Comparison of ENCODE assay signal across 18 cellular contexts in genomic region chr12:25976289-25976688, GRCh38. TPM values are rescaled to one million over a fixed set of nuclear protein-coding genes. Genes with fewer than 3 reads are reported as not detected.
A peak's percentile ranks its signal among the peaks of the same experiment; 100 is the strongest.
DNase-seq lines count a peak whose midpoint lies in the region; ATAC-seq and TF ChIP-seq lines count a peak whose summit lies in the region.
"Had no signal": no experiment of that assay in that cellular context is flagged by ENCODE, and none has a peak within 500 bp of the region (broad histone marks: within the 10 kb centered on the region; RNA-seq: fewer than 3 reads in every experiment).

No MANE protein-coding gene starts in this region.

- H2AK9ac ChIP-seq in IMR-90 (replicated peaks; ENCODE audit: low read depth, low read length, poor library complexity) = no peak overlapping the region

- no peak overlapping the region for H3K4me3 ChIP-seq in IMR-90 (ENCODE audit: insufficient read depth, low read depth, low read length)
- H3K4me3 ChIP-seq in psoas muscle = peak overlapping the region; percentile 54
- H3K4me3 ChIP-seq: adrenal gland, pancreas had no signal

- peaks cover 27 to 88% of the 10 kb centered on the region in 2 experiments for H3K79me1 ChIP-seq in IMR-90 (ENCODE audit: low read depth in 1 of 2, low read length in 2 of 2)

- dilution Hi-C loops in IMR-90 (cut with HindIII; ENCODE audit: low sequenced_read_pairs, unreplicated experiment) = no loop called here

- H3K4ac ChIP-seq in IMR-90 (ENCODE audit: low read depth, low read length) = no peak overlapping the region

- no peak overlapping the region for H2BK5ac ChIP-seq in IMR-90 (ENCODE audit: low read depth, low read length, poor library complexity, severe bottlenecking)

- ATAC-seq in IMR-90 (ENCODE audit: low read depth) (no peak), psoas muscle (peak; percentile 47 to 61 (median 52)), HG03159 (IDR thresholded peaks at IDR 0.05; ENCODE audit: unreplicated experiment) (no peak)
- ATAC-seq: activated CD4-positive, CD25-positive, alpha-beta regulatory T cell treated with anti-CD3 and anti-CD28 coated beads, Interleukin-2, amount 50 U/mL, for 24 hours; left ventricle myocardium superior had no signal

- 0 out of 2 replicates have a peak overlapping the region, but pooled peaks have one; percentile 8 for H2AK5ac ChIP-seq in IMR-90 (ENCODE audit: low read depth, low read length)

- peaks cover 72% of the 10 kb centered on the region for H4K20me1 ChIP-seq in IMR-90 (ENCODE audit: insufficient read depth, low read length)

- H2AFZ ChIP-seq in IMR-90 (replicated peaks; ENCODE audit: low read length, poor library complexity) = no peak overlapping the region

- 100% methylated on average over 4 of the region's 4 CpGs; no CpG with 5 or more reads in 1 of the 2 experiments for WGBS in IMR-90 (ENCODE audit: extremely low coverage in 2 of 2, insufficient read length in 1 of 2), 2 experiments
- WGBS in psoas muscle, 3 donors = 24 to 65% (median 41%) methylated on average over 4 of the region's 4 CpGs

- H3K4me1 ChIP-seq in IMR-90 (ENCODE audit: control insufficient read depth, insufficient read depth, low read length) (peaks cover 7% of the 10 kb centered on the region), psoas muscle (peaks cover 69% of the 10 kb centered on the region)

- peaks cover 21% of the 10 kb centered on the region for H3K9me1 ChIP-seq in IMR-90 (ENCODE audit: insufficient read depth, low read length)

- BruUV-seq in IMR-90 (replicated peaks; lab: Mats Ljungman, UMichigan) = no TSS peak

- no peak overlapping the region for H3K18ac ChIP-seq in IMR-90 (ENCODE audit: low read depth, low read length)

- TF ChIP-seq CTCF in IMR-90 (conservative IDR thresholded peaks at IDR 0.05; ENCODE audit: low read depth, low read length) = no peak
- TF ChIP-seq CTCF in psoas muscle (IDR thresholded peaks at IDR 0.05) = no peak

- no peak overlapping the region for H2BK20ac ChIP-seq in IMR-90 (ENCODE audit: low read depth, low read length)

- in situ Hi-C loops in IMR-90 (cut with MboI; ENCODE audit: low sequenced_read_pairs) = no loop called here

- H3K9me3 ChIP-seq in IMR-90 (ENCODE audit: control insufficient read depth, insufficient read depth, low read length) (no peaks in the 10 kb centered on the region), psoas muscle (no peaks in the 10 kb centered on the region)
- H3K9me3 ChIP-seq: adrenal gland, pancreas had no signal

- H4K5ac ChIP-seq in IMR-90 (ENCODE audit: low read depth, low read length) = no peak overlapping the region

- CTCF ChIA-PET in IMR-90 (lab: Yijun Ruan, JAX) = no interaction called here

- POLR2A ChIA-PET in IMR-90 (lab: Charles Lee; ENCODE audit: unreplicated experiment) = no interaction called here

- no peak for TF ChIP-seq RAD21 in IMR-90 (IDR thresholded peaks at IDR 0.05; ENCODE audit: low read length)

- no peak overlapping the region for H3K23ac ChIP-seq in IMR-90 (ENCODE audit: low read depth, low read length)

- peak; percentile 80 for DNase-seq in A172 (ENCODE audit: low spot score)
- no peak for DNase-seq in IMR-90
- DNase-seq in psoas muscle = no peak
- no peak for DNase-seq in germinal center (ENCODE audit: low spot score)
- DNase-seq in activated CD4-positive, alpha-beta T cell treated with anti-CD3 and anti-CD28 coated beads, Interleukin-2, amount 50 U/mL, for 1 hour = no peak
- DNase-seq in NCI-H2081 (lab: John Stamatoyannopoulos, UW) = no peak
- DNase-seq: adrenal gland; CD4-positive, alpha-beta memory T cell; glutamatergic neuron; left ventricle myocardium superior; NCI-H146; NCI-H2227 treated with DMSO at 0.1 percent for 48 hours; pancreas; SHP77 treated with DMSO at 0.1 percent for 48 hours; T-helper 2 cell had no signal

- no peak overlapping the region for H2BK120ac ChIP-seq in IMR-90 (ENCODE audit: low read depth, low read length)

- no peak overlapping the region for H3K9ac ChIP-seq in IMR-90 (ENCODE audit: low read depth, low read length)

- no peak overlapping the region for H3K56ac ChIP-seq in IMR-90 (ENCODE audit: extremely low read depth, insufficient read depth, low read length)

- no peak overlapping the region for H3K14ac ChIP-seq in IMR-90 (replicated peaks; ENCODE audit: low read depth, low read length)

- peak overlapping the region; percentile 10; the same call in 1 of the 2 replicates for H3K4me2 ChIP-seq in IMR-90 (ENCODE audit: low read depth, low read length)

- intact Hi-C loops in IMR-90 (cut with micrococcal nuclease) (no loop called here), psoas muscle (cut with DNase I) (no loop called here)

- H3K27me3 ChIP-seq in IMR-90 (ENCODE audit: control insufficient read depth, insufficient read depth, low read length) (no peaks in the 10 kb centered on the region), psoas muscle (ENCODE audit: insufficient read depth in 3 of 3, low read length in 2 of 3) (no peaks in the 10 kb centered on the region)
- H3K27me3 ChIP-seq: adrenal gland, pancreas had no signal

- no peak overlapping the region for H4K91ac ChIP-seq in IMR-90 (ENCODE audit: insufficient read depth, low read depth, low read length)

- H2BK15ac ChIP-seq in IMR-90 (ENCODE audit: low read depth, low read length) = no peak overlapping the region

- H3K36me3 ChIP-seq in IMR-90 (ENCODE audit: control insufficient read depth, insufficient read depth, low read length) (no peaks in the 10 kb centered on the region; the same call in 1 of the 2 replicates), psoas muscle (ENCODE audit: insufficient read depth in 1 of 2, low read depth in 1 of 2) (no peaks in the 10 kb centered on the region)
- H3K36me3 ChIP-seq: adrenal gland, pancreas had no signal

- H4K8ac ChIP-seq in IMR-90 (ENCODE audit: low read depth in 2 of 2, low read length in 2 of 2) = no peak overlapping the region

- no peak for TF ChIP-seq POLR2A in IMR-90 (IDR thresholded peaks at IDR 0.05; ENCODE audit: low read depth, low read length)

- H3K27ac ChIP-seq in IMR-90 (ENCODE audit: insufficient read depth, low read length) = no peak overlapping the region
- peak overlapping the region; percentile 7 for H3K27ac ChIP-seq in cingulate gyrus (ENCODE audit: low read depth, low read length)
- H3K27ac ChIP-seq in psoas muscle = peak overlapping the region; percentile 75
- H3K27ac ChIP-seq: adrenal gland, pancreas had no signal

TF ChIP-seq in IMR-90, 13 proteins besides CTCF, POLR2A, EP300 and RAD21:
- TF ChIP-seq CEBPB (IDR thresholded peaks at IDR 0.05; ENCODE audit: low read depth, low read length) (no peak), MAZ (IDR thresholded peaks at IDR 0.05; ENCODE audit: borderline replicate concordance, low read depth, low read length) (no peak), SMC3 (IDR thresholded peaks at IDR 0.05; ENCODE audit: low read depth, low read length) (no peak), CHD1 (IDR thresholded peaks at IDR 0.05; ENCODE audit: low read depth, low read length) (no peak), FOS (IDR thresholded peaks at IDR 0.05; ENCODE audit: low read depth, low read length) (no peak), NFE2L2 (IDR thresholded peaks at IDR 0.05; ENCODE audit: low read depth, low read length) (no peak), USF2 (IDR thresholded peaks at IDR 0.05; ENCODE audit: low read depth, low read length) (no peak), MXI1 (IDR thresholded peaks at IDR 0.05; ENCODE audit: borderline replicate concordance, low read depth, low read length) (no peak), RCOR1 (IDR thresholded peaks at IDR 0.05; ENCODE audit: insufficient replicate concordance, low read length) (no peak), BHLHE40 (IDR thresholded peaks at IDR 0.05; ENCODE audit: low read depth, low read length) (no peak), RFX5 (IDR thresholded peaks at IDR 0.05; ENCODE audit: low read depth, low read length) (no peak), MAFK (IDR thresholded peaks at IDR 0.05; ENCODE audit: low read depth, low read length) (no peak)
- TF ChIP-seq, protein P1, sequence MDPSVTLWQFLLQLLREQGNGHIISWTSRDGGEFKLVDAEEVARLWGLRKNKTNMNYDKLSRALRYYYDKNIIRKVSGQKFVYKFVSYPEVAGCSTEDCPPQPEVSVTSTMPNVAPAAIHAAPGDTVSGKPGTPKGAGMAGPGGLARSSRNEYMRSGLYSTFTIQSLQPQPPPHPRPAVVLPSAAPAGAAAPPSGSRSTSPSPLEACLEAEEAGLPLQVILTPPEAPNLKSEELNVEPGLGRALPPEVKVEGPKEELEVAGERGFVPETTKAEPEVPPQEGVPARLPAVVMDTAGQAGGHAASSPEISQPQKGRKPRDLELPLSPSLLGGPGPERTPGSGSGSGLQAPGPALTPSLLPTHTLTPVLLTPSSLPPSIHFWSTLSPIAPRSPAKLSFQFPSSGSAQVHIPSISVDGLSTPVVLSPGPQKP (IDR thresholded peaks at IDR 0.05; ENCODE audit: borderline replicate concordance, low read depth, low read length) = no peak

RNA-seq across cellular contexts. Expression of gene RASSF8, which starts 17.8 kb away (rescaled TPM):
- 19.7 and 21.2 TPM in 2 replicates for total RNA-seq in A172 (2014; rRNA removed; shearing (Covaris generic))
- 50.5 and 50.8 TPM in 2 replicates for total RNA-seq in IMR-90 (2012; rRNA removed)
- 10.8 and 11.1 TPM in 2 replicates for polyA plus RNA-seq in IMR-90 (2012; rRNA removed)
- 3.9 and 4.3 TPM in 2 replicates for polyA plus RNA-seq in IMR-90 (2012; cell fraction: cytosol; rRNA removed)
- 2.1 and 10.1 TPM in 2 replicates for polyA plus RNA-seq in IMR-90 (2012; cell fraction: nucleus; rRNA removed; ENCODE audit: low replicate concordance)
- 10 to 100 TPM; 41.9 to 80.3 (median 54.2) TPM for total RNA-seq in psoas muscle
- polyA plus RNA-seq in psoas muscle = 10 to 100 TPM in 2 of 3 donors, 1 to 10 TPM in 1; 7.7 to 19.4 (median 14.6) TPM
- total RNA-seq: CD4-positive, alpha-beta memory T cell had no signal
- polyA plus RNA-seq: CD4-positive, alpha-beta memory T cell had no signal

Comparison
In these comparisons a context has a peak if more than half of its experiments do, and no peak if none do; other contexts are left out.
1. ATAC-seq: peak in psoas muscle (4 of 4); none in IMR-90 (single experiment) and HG03159 (single experiment).